ENCODE assay signal across 8 cellular contexts in genomic region chr11:125070699-125071254, GRCh38. TPM values are rescaled to one million over a fixed set of nuclear protein-coding genes. Genes with fewer than 3 reads are reported as not detected.
DNase-seq lines count a peak whose midpoint lies in the region; FAIRE-seq and TF ChIP-seq lines count a peak whose summit lies in the region.

No MANE protein-coding gene starts in this region.

- FAIRE-seq in GM18507 (lab: Jason Lieb, UNC): peak; percentile 99
- no peak for FAIRE-seq in urothelium cell line (lab: Jason Lieb, UNC)

- no peak for TF ChIP-seq RAD21 in liver (IDR thresholded peaks at IDR 0.05)

- H3K9ac ChIP-seq in liver (ENCODE audit: low read depth in 1 of 2, low read length in 2 of 2): no peak overlapping the region

- peaks cover 0 to 3% (median 0%) of the 10 kb centered on the region in 4 donors for H3K4me1 ChIP-seq in liver (ENCODE audit: control insufficient read depth in 4 of 4, insufficient read depth in 4 of 4, low read length in 3 of 4)

- TF ChIP-seq CTCF in brain microvascular endothelial cell (IDR thresholded peaks at IDR 0.05; ENCODE audit: low read depth, low read length, missing control alignments) (no peak), liver (IDR thresholded peaks at IDR 0.05; ENCODE audit: low read depth, low read length, missing input control) (no peak)

- H3K36me3 ChIP-seq in H7 (replicated peaks; ENCODE audit: control insufficient read depth, insufficient read depth, low read length): no peaks in the 10 kb centered on the region
- H3K36me3 ChIP-seq in brain microvascular endothelial cell (replicated peaks): no peaks in the 10 kb centered on the region
- H3K36me3 ChIP-seq in liver (ENCODE audit: control insufficient read depth in 4 of 4, insufficient read depth in 3 of 4, low read depth in 1 of 4, low read length in 3 of 4): no peaks in the 10 kb centered on the region

- no peaks in the 10 kb centered on the region for H3K9me3 ChIP-seq in liver (ENCODE audit: control insufficient read depth in 4 of 4, low read length in 3 of 4)

- in situ Hi-C loops in brain microvascular endothelial cell (cut with HindIII; ENCODE audit: low pct_ligation_motif_present, low sequenced_read_pairs): no loop called here

- H3K4me3 ChIP-seq in H7 (ENCODE audit: insufficient read depth, low read depth, low read length) (no peak overlapping the region), brain microvascular endothelial cell (ENCODE audit: low read depth, low read length) (no peak overlapping the region), liver (ENCODE audit: low read depth in 1 of 3, low read length in 3 of 3) (no peak overlapping the region)

- H3K27me3 ChIP-seq in H7 (ENCODE audit: control insufficient read depth, insufficient read depth, low read length) (peaks cover 4% of the 10 kb centered on the region; the same call in 1 of the 2 replicates), brain microvascular endothelial cell (replicated peaks) (no peaks in the 10 kb centered on the region), liver (ENCODE audit: control insufficient read depth in 4 of 4, insufficient read depth in 4 of 4, low read length in 3 of 4) (no peaks in the 10 kb centered on the region)

- peak; percentile 65 for DNase-seq in GM18507 (ENCODE audit: extremely low spot score, insufficient read length, low read depth)
- peak; percentile 45 for DNase-seq in H7
- DNase-seq in LHCN-M2 (ENCODE audit: low read depth): peak; percentile 85
- DNase-seq in brain microvascular endothelial cell: peak; percentile 19
- peak; percentile 43 for DNase-seq in urothelium cell line (ENCODE audit: low spot score)
- no peak for DNase-seq in NCI-H2081 (lab: John Stamatoyannopoulos, UW)
- DNase-seq in COR-L47 (lab: John Stamatoyannopoulos, UW): no peak

- 59% methylated on average over 7 of the region's 7 CpGs for WGBS in liver

- H3K27ac ChIP-seq in brain microvascular endothelial cell (no peak overlapping the region), liver (ENCODE audit: low read depth in 1 of 2, low read length in 2 of 2) (peak overlapping the region; percentile 19 to 52)

TF ChIP-seq in liver, 16 proteins besides CTCF, POLR2A, EP300 and RAD21:
- TF ChIP-seq EGR1 (IDR thresholded peaks at IDR 0.05; ENCODE audit: low read depth in 2 of 2) (peak in 1 of 2 donors; percentile 44), SP1 (IDR thresholded peaks at IDR 0.05) (peak; percentile 78), GABPA (IDR thresholded peaks at IDR 0.05 in 1 of 2, conservative IDR thresholded peaks at IDR 0.05 in 1 of 2) (no peak), HNF4G (IDR thresholded peaks at IDR 0.05) (no peak), HNF4A (conservative IDR thresholded peaks at IDR 0.05) (peak; percentile 46 to 68), RXRA (IDR thresholded peaks at IDR 0.05) (peak; percentile 81 to 90), FOXA2 (IDR thresholded peaks at IDR 0.05) (peak; percentile 6)
TF ChIP-seq in liver: peak in this region for 5.

RNA-seq across cellular contexts. Expression of gene SLC37A2, which starts 7.7 kb away (rescaled TPM):
- 0.73 and 0.89 TPM in 2 replicates for total RNA-seq in H7 (2014; rRNA removed; shearing (Covaris generic))
- 8.8 and 11.0 TPM in 2 replicates for total RNA-seq in LHCN-M2 (2014; rRNA removed)
- 3.5 TPM for polyA plus RNA-seq in LHCN-M2 (2012)
- total RNA-seq in liver: 10 to 100 TPM in 1 of 2 donors, 1 to 10 TPM in 1; 6.7 to 12.3 TPM
- polyA plus RNA-seq in liver: 1 to 10 TPM in 1 of 2 donors, under 1 TPM in 1; 0.51 to 4.4 TPM

RNA-seq across cellular contexts. Expression of gene TMEM218, which starts 40.6 kb away (rescaled TPM):
- 22.7 and 31.9 TPM in 2 replicates for total RNA-seq in H7 (2014; rRNA removed; shearing (Covaris generic))
- total RNA-seq in LHCN-M2 (2014; rRNA removed): 32.4 and 38.1 TPM in 2 replicates
- 20.3 TPM for polyA plus RNA-seq in LHCN-M2 (2012)
- total RNA-seq in liver: 10 to 100 TPM; 11.1 to 13.4 TPM
- 10 to 100 TPM; 14.7 to 16.4 TPM for polyA plus RNA-seq in liver

Comparison
In these comparisons a context has a peak if more than half of its experiments do, and no peak if none do; other contexts are left out.
1. DNase-seq: peak in GM18507 (single experiment), H7 (single experiment), LHCN-M2 (single experiment), brain microvascular endothelial cell (single experiment) and urothelium cell line (single experiment); none in NCI-H2081 (0 of 2) and COR-L47 (single experiment).